In the genomic region with DNA sequence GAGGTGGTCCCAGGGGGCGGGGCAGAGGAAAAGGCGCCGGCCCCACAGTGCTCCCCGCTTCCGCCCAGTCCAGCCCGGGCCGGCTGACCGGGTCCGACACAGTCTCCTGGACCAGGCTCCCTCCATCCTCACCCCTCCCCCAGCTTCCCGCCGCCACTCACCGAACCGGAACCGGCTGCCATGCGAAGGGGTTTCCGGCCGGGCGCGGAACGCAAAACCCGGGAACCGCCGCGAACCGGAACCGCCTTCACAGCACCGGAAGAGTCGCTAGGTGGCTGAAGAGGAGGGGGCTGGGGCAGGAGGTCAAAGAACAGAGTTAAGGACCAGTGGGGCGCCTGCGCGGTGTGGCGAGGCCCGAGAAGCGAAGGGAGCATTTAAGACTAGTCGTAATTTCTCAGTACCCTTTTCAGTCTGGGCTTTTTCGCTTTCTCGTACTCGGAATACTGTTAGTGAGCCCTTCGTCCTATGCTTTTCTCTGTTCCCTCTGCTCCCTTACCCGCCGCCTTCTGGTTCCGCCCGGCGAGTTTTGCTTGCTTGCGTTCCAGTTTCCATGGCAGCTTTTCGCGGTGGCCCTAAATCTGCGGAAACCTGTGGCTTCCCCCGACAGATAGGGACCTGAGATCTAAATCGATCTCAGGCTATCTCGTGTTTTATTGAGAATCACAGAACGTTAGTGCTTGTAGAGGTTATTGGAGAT, we compare ENCODE assay signal across 8 cellular contexts. TPM values are rescaled to one million over a fixed set of nuclear protein-coding genes. Genes with fewer than 3 reads are reported as not detected.
DNase-seq lines count a peak whose midpoint lies in the region; ATAC-seq lines count a peak whose summit lies in the region.

Gene SENP1 (minus strand): TSS at position 213 of the 697 bp plus-strand sequence. CDS start 4,607 bp downstream, outside the sequence.

- peak within 1 kb of the TSS; percentile 83 for H2BK5ac ChIP-seq in mesenchymal stem cell (ENCODE audit: low read depth, low read length, poor library complexity, severe bottlenecking)

- peak within 1 kb of the TSS; percentile 97 for H3K27ac ChIP-seq in mesenchymal stem cell (ENCODE audit: low read length, poor library complexity, severe bottlenecking)

- peak within 1 kb of the TSS; percentile 72 for H2AFZ ChIP-seq in mesenchymal stem cell (ENCODE audit: low read depth, low read length)

- H3K9ac ChIP-seq in mesenchymal stem cell (ENCODE audit: low read length) = peak within 1 kb of the TSS; percentile 99

- H3K27ac Mint-ChIP-seq in effector memory CD8-positive, alpha-beta T cell = peak within 1 kb of the TSS; percentile 98 to 99

- H3K36me3 Mint-ChIP-seq in effector memory CD8-positive, alpha-beta T cell (ENCODE audit: insufficient read depth) = peaks cover 11% of the 10 kb centered on the region

- peak within 1 kb of the TSS; percentile 85 to 100 for H3K4me3 ChIP-seq in mesenchymal stem cell (ENCODE audit: insufficient read depth in 1 of 2, low read depth in 1 of 2, low read length in 2 of 2)

- H3K14ac ChIP-seq in mesenchymal stem cell (ENCODE audit: low read length in 2 of 2) = peak within 1 kb of the TSS in 1 of 2 experiments; percentile 19

- H3K4me3 Mint-ChIP-seq in effector memory CD8-positive, alpha-beta T cell = peak within 1 kb of the TSS; percentile 84 to 91

- no peaks in the 10 kb centered on the region for H3K9me3 Mint-ChIP-seq in effector memory CD8-positive, alpha-beta T cell

- peak within 1 kb of the TSS; percentile 51 for H2BK120ac ChIP-seq in mesenchymal stem cell (ENCODE audit: low read depth, low read length)

- peaks cover 24 to 42% of the 10 kb centered on the region in 2 donors for H3K4me1 Mint-ChIP-seq in effector memory CD8-positive, alpha-beta T cell (ENCODE audit: low read depth in 2 of 2)

- peak; percentile 50 for ATAC-seq in GM21360 (IDR thresholded peaks at IDR 0.05; ENCODE audit: unreplicated experiment)
- ATAC-seq in effector memory CD8-positive, alpha-beta T cell (replicated peaks) = peak; percentile 79

- peak within 1 kb of the TSS; percentile 92 for H4K8ac ChIP-seq in mesenchymal stem cell (ENCODE audit: low read length)

- no peak within 1 kb of the TSS for H3K23ac ChIP-seq in mesenchymal stem cell (ENCODE audit: low read length in 2 of 2)

- H3K36me3 ChIP-seq in mesenchymal stem cell (ENCODE audit: control insufficient read depth in 1 of 2, insufficient read depth in 2 of 2, low read depth in 1 of 2, low read length in 2 of 2) = no peaks in the 10 kb centered on the region

- H3K4me2 ChIP-seq in mesenchymal stem cell (ENCODE audit: low read length, poor library complexity, severe bottlenecking) = peak within 1 kb of the TSS; percentile 86

- peaks cover 4% of the 10 kb centered on the region for H3K4me1 ChIP-seq in mesenchymal stem cell (ENCODE audit: control insufficient read depth, insufficient read depth, low read depth, low read length)

- H3K4ac ChIP-seq in mesenchymal stem cell (ENCODE audit: low read depth in 1 of 2, low read length in 2 of 2) = peak within 1 kb of the TSS; percentile 85 to 91

- H3K27me3 ChIP-seq in mesenchymal stem cell (ENCODE audit: control insufficient read depth in 1 of 2, insufficient read depth in 1 of 2, low read length in 2 of 2) = peaks cover 0 to 4% of the 10 kb centered on the region in 2 experiments

- H3K18ac ChIP-seq in mesenchymal stem cell (ENCODE audit: low read depth in 1 of 2, low read length in 2 of 2) = peak within 1 kb of the TSS; percentile 93 to 96

- H2AK5ac ChIP-seq in mesenchymal stem cell (ENCODE audit: low read length, severe bottlenecking) = no peak within 1 kb of the TSS

- no peaks in the 10 kb centered on the region for H3K9me3 ChIP-seq in mesenchymal stem cell (ENCODE audit: control insufficient read depth, low read length)

- H2BK15ac ChIP-seq in mesenchymal stem cell (ENCODE audit: low read depth, poor library complexity, severe bottlenecking) = peak within 1 kb of the TSS; percentile 26

- peak within 1 kb of the TSS; percentile 88 for H4K91ac ChIP-seq in mesenchymal stem cell (ENCODE audit: low read length)

- H2BK12ac ChIP-seq in mesenchymal stem cell (ENCODE audit: low read length in 2 of 2) = peak within 1 kb of the TSS in 1 of 2 experiments; percentile 49

- no peaks in the 10 kb centered on the region for H3K27me3 Mint-ChIP-seq in effector memory CD8-positive, alpha-beta T cell

- H3K79me1 ChIP-seq in mesenchymal stem cell (replicated peaks; ENCODE audit: low read length, poor library complexity, severe bottlenecking) = peaks cover 2% of the 10 kb centered on the region

- 2% methylated on average over 39 of the region's 52 CpGs for WGBS in mesenchymal stem cell

- DNase-seq in CMK (ENCODE audit: low read depth) = peak; percentile 81
- DNase-seq in HT1080 (ENCODE audit: low read depth) = peak; percentile 90
- peak; percentile 88 for DNase-seq in NOMO-1 treated with dmso at 0.1 percent for 144 hours (lab: John Stamatoyannopoulos, UW; ENCODE audit: unreplicated experiment)
- peak; percentile 77 to 87 (median 78) for DNase-seq in activated CD8-positive, alpha-beta memory T cell treated with anti-CD3 and anti-CD28 coated beads for 48 hours (ENCODE audit: low read depth in 2 of 3, low spot score in 2 of 3)
- peak; percentile 87 to 92 (median 88) for DNase-seq in effector memory CD8-positive, alpha-beta T cell
- DNase-seq in mesenchymal stem cell = peak; percentile 89
- DNase-seq in stimulated activated CD8-positive, alpha-beta memory T cell treated with anti-CD3 and anti-CD28 coated beads, Interleukin-12 subunit alpha, Interleukin-12 subunit beta, amount 100 ng/mL, for 4 hours (ENCODE audit: low read depth) = peak; percentile 84

RNA-seq across cellular contexts. Expression of gene SENP1, which starts in this region (rescaled TPM):
- total RNA-seq in HT1080 (2014; rRNA removed; shearing (Covaris generic)) = 18.0 and 27.5 TPM in 2 replicates
- polyA plus RNA-seq in HT1080 (2015; cell fraction: cytosol; rRNA removed) = 14.3 and 19.5 TPM in 2 replicates
- 18.3 and 21.6 TPM in 2 replicates for polyA plus RNA-seq in HT1080 (2015; cell fraction: nucleus; rRNA removed)
- 9.6 TPM for polyA plus RNA-seq in mesenchymal stem cell (2013, experiment 1 of 2)
- polyA plus RNA-seq in mesenchymal stem cell (2013, experiment 2 of 2) = 10.1 TPM

Comparison
In these comparisons a context has a peak if more than half of its experiments do, and no peak if none do; other contexts are left out.
1. Peak in every context shown above with its lines: DNase-seq, ATAC-seq, H3K4me3 ChIP-seq and H3K27ac ChIP-seq.